In the genomic region with DNA sequence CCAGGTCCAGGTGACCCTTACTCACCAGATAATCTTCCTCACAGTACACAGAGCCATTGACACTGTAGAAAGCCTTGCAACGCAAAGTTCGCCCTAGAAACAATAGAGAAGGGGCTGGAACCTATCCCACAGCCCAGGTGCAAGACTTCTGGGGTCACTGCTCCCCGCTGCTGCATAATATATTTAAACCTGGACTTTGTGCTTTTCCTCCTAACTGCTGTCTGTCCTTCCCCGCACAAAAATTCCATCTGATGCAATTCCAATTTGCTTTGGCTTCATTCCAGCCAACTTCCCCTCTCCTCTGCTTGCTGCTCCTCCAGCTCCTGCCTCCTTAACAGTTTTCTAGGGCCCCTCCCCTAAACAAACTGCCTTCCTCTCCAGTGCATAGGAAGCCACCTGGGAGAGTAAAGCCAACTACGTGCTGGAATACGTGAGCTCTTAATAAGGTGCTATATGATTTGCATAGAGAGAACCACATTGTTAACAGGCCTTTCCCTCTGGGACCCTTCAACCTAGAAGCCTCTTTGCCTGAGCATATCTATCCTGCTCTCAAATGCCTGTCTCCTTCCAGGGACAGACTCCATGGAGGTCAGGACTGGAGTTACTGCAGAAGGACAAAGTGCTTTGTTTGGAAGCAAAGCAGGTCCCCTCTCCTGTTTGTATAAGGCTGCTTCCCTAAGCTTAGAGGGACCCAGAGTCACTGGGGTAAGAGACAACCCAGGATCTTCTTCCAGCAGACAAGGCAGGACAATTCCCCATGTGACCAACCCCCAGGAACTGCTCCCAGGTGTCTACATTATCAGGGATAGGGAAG, we compare ENCODE assay signal across 6 cellular contexts. TPM values are rescaled to one million over a fixed set of nuclear protein-coding genes. Genes with fewer than 3 reads are reported as not detected.
DNase-seq lines count a peak whose midpoint lies in the region; ATAC-seq, FAIRE-seq and TF ChIP-seq lines count a peak whose summit lies in the region.

No MANE protein-coding gene starts in this region.

- FAIRE-seq in frontal cortex (lab: Jason Lieb, UNC): no peak

- in situ Hi-C loops in ACHN (cut with HindIII; ENCODE audit: low pct_ligation_motif_present, low pct_unique_long_range_greater_than_20kb, low sequenced_read_pairs): no loop called here

- H3K9me3 Mint-ChIP-seq in CD14-positive monocyte: peaks cover 0 to 5% (median 2%) of the 10 kb centered on the region in 7 donors

- TF ChIP-seq CTCF in CD14-positive monocyte (IDR thresholded peaks at IDR 0.05): no peak

- intact Hi-C loops in CD14-positive monocyte (cut with micrococcal nuclease): no loop called here

- H3K36me3 ChIP-seq in iPS-15b (ENCODE audit: control insufficient read depth, insufficient read depth, low read length): peaks cover 23% of the 10 kb centered on the region

- H3K4me1 Mint-ChIP-seq in CD14-positive monocyte: peaks cover 6% of the 10 kb centered on the region

- ATAC-seq in HG02798 (IDR thresholded peaks at IDR 0.05; ENCODE audit: poor library complexity, unreplicated experiment): no peak

- no peaks in the 10 kb centered on the region for H3K9me3 ChIP-seq in iPS-15b (ENCODE audit: control insufficient read depth, insufficient read depth, low read length)

- DNase-seq in ACHN: peak; percentile 42
- DNase-seq in NCI-H69 (lab: John Stamatoyannopoulos, UW): peak; percentile 87
- DNase-seq in frontal cortex (ENCODE audit: low spot score in 2 of 2): no peak
- no peak for DNase-seq in CD14-positive monocyte (ENCODE audit: low spot score)

- no peaks in the 10 kb centered on the region for H3K36me3 Mint-ChIP-seq in CD14-positive monocyte

- no peak overlapping the region for H3K9ac ChIP-seq in iPS-15b (ENCODE audit: low read depth, low read length)

- H3K4me3 ChIP-seq in iPS-15b (ENCODE audit: low read depth, low read length): peak overlapping the region; percentile 23

- H3K27me3 Mint-ChIP-seq in CD14-positive monocyte (ENCODE audit: low read depth in 3 of 3): peaks cover 35 to 45% (median 40%) of the 10 kb centered on the region in 3 donors

- H3K27me3 ChIP-seq in iPS-15b (ENCODE audit: control insufficient read depth, insufficient read depth, low read length): no peaks in the 10 kb centered on the region

- H3K27ac Mint-ChIP-seq in CD14-positive monocyte: no peak overlapping the region

- no peak overlapping the region for H3K4me3 Mint-ChIP-seq in CD14-positive monocyte

- H3K4me1 ChIP-seq in iPS-15b (ENCODE audit: control insufficient read depth, insufficient read depth, low read length): peaks cover 25% of the 10 kb centered on the region

RNA-seq across cellular contexts. Expression of a gene that starts 5.5 kb away (rescaled TPM):
- 4.5 TPM for total RNA-seq in frontal cortex
- not detected for polyA plus RNA-seq in CD14-positive monocyte

RNA-seq across cellular contexts. Expression of a gene that starts 19.9 kb away (rescaled TPM):
- total RNA-seq in frontal cortex: 23.2 TPM
- 10 to 100 TPM; 57.3 to 79.7 TPM for polyA plus RNA-seq in CD14-positive monocyte

RNA-seq across cellular contexts. Expression of a gene that starts 33.1 kb away (rescaled TPM):
- total RNA-seq in frontal cortex: 4.5 TPM
- 1 to 10 TPM; 2.5 to 3.7 TPM for polyA plus RNA-seq in CD14-positive monocyte

RNA-seq across cellular contexts. Expression of a gene that starts 47.7 kb away (rescaled TPM):
- total RNA-seq in frontal cortex: 61.1 TPM
- polyA plus RNA-seq in CD14-positive monocyte: 10 to 100 TPM; 44.1 to 44.4 TPM

RNA-seq across cellular contexts. Expression of a gene that starts 57.9 kb away (rescaled TPM):
- 194 TPM for total RNA-seq in frontal cortex
- polyA plus RNA-seq in CD14-positive monocyte: 10 to 100 TPM; 57.6 to 61.8 TPM

Comparison
In these comparisons a context has a peak if more than half of its experiments do, and no peak if none do; other contexts are left out.
1. DNase-seq: peak in ACHN (single experiment) and NCI-H69 (single experiment); none in frontal cortex (0 of 2) and CD14-positive monocyte (single experiment).